ENCODE assay signal across 20 cellular contexts in genomic region chr14:20792561-20792960, GRCh38. TPM values are rescaled to one million over a fixed set of nuclear protein-coding genes. Genes with fewer than 3 reads are reported as not detected.
"Had no signal": no experiment of that assay in that cellular context is flagged by ENCODE, and none has a peak within 500 bp of the region (broad histone marks: within the 10 kb centered on the region; RNA-seq: fewer than 3 reads in every experiment).

No MANE protein-coding gene starts in this region.

RNA-seq across cellular contexts. Expression of gene RNASE1, which starts 10.1 kb away (rescaled TPM):
- total RNA-seq: activated CD4-positive, alpha-beta memory T cell treated with anti-CD3 and anti-CD28 coated beads, Interleukin-2, amount 10 ng/mL, durations not matched to agents 7 days and 5 days; activated CD4-positive, alpha-beta T cell treated with anti-CD3 and anti-CD28 coated beads for 36 hours; activated CD4-positive, alpha-beta T cell treated with anti-CD3 and anti-CD28 coated beads, Interleukin-2, amount 10 ng/mL, durations not matched to agents 7 days and 5 days; activated CD8-positive, alpha-beta memory T cell treated with anti-CD3 and anti-CD28 coated beads, Interleukin-2, amount 10 ng/mL, durations not matched to agents 7 days and 5 days; activated CD8-positive, alpha-beta T cell treated with anti-CD3 and anti-CD28 coated beads, Interleukin-2, amount 10 ng/mL, durations not matched to agents 7 days and 5 days; activated naive CD4-positive, alpha-beta T cell treated with anti-CD3 and anti-CD28 coated beads for 36 hours; activated naive CD4-positive, alpha-beta T cell treated with anti-CD3 and anti-CD28 coated beads, Interleukin-2, amount 50 U/mL, for 72 hours; activated naive CD8-positive, alpha-beta T cell treated with anti-CD3 and anti-CD28 coated beads for 36 hours; T-helper 1 cell treated with Interleukin-12 subunit alpha and Interleukin-12 subunit beta and Interleukin-4 antibody, amounts not matched to agents 30 ng/mL and 1 ng/mL, for 36 hours; T-helper 17 cell; T-helper 2 cell treated with Interferon-gamma antibody and Interleukin-4, amounts not matched to agents 100 ng/mL and 5 ng/mL, for 36 hours had no signal

RNA-seq across cellular contexts. Expression of gene RNASE6, which starts 11.5 kb away (rescaled TPM):
- total RNA-seq: astrocyte had no signal

RNA-seq across cellular contexts. Expression of gene EDDM3B, which starts 24.4 kb away (rescaled TPM):
- total RNA-seq: activated CD4-positive, alpha-beta memory T cell treated with anti-CD3 and anti-CD28 coated beads, Interleukin-2, amount 10 ng/mL, durations not matched to agents 7 days and 5 days; activated CD4-positive, alpha-beta T cell treated with anti-CD3 and anti-CD28 coated beads for 36 hours; activated CD4-positive, alpha-beta T cell treated with anti-CD3 and anti-CD28 coated beads, Interleukin-2, amount 10 ng/mL, durations not matched to agents 7 days and 5 days; activated CD8-positive, alpha-beta memory T cell treated with anti-CD3 and anti-CD28 coated beads, Interleukin-2, amount 10 ng/mL, durations not matched to agents 7 days and 5 days; activated CD8-positive, alpha-beta T cell treated with anti-CD3 and anti-CD28 coated beads, Interleukin-2, amount 10 ng/mL, durations not matched to agents 7 days and 5 days; activated naive CD4-positive, alpha-beta T cell treated with anti-CD3 and anti-CD28 coated beads for 36 hours; activated naive CD4-positive, alpha-beta T cell treated with anti-CD3 and anti-CD28 coated beads, Interleukin-2, amount 50 U/mL, for 72 hours; activated naive CD8-positive, alpha-beta T cell treated with anti-CD3 and anti-CD28 coated beads for 36 hours; adrenal gland; aorta; astrocyte; body of pancreas; cardiac septum; cerebellum; T-cell; T-helper 1 cell treated with Interleukin-12 subunit alpha and Interleukin-12 subunit beta and Interleukin-4 antibody, amounts not matched to agents 30 ng/mL and 1 ng/mL, for 36 hours; T-helper 17 cell; T-helper 2 cell treated with Interferon-gamma antibody and Interleukin-4, amounts not matched to agents 100 ng/mL and 5 ng/mL, for 36 hours; WTC11 had no signal
- polyA plus RNA-seq: adrenal gland, aorta had no signal

RNA-seq across cellular contexts. Expression of gene EDDM3A, which starts 46.9 kb away (rescaled TPM):
- total RNA-seq: activated CD4-positive, alpha-beta memory T cell treated with anti-CD3 and anti-CD28 coated beads, Interleukin-2, amount 10 ng/mL, durations not matched to agents 7 days and 5 days; activated CD4-positive, alpha-beta T cell treated with anti-CD3 and anti-CD28 coated beads for 36 hours; activated CD4-positive, alpha-beta T cell treated with anti-CD3 and anti-CD28 coated beads, Interleukin-2, amount 10 ng/mL, durations not matched to agents 7 days and 5 days; activated CD8-positive, alpha-beta memory T cell treated with anti-CD3 and anti-CD28 coated beads, Interleukin-2, amount 10 ng/mL, durations not matched to agents 7 days and 5 days; activated CD8-positive, alpha-beta T cell treated with anti-CD3 and anti-CD28 coated beads, Interleukin-2, amount 10 ng/mL, durations not matched to agents 7 days and 5 days; activated naive CD4-positive, alpha-beta T cell treated with anti-CD3 and anti-CD28 coated beads for 36 hours; activated naive CD4-positive, alpha-beta T cell treated with anti-CD3 and anti-CD28 coated beads, Interleukin-2, amount 50 U/mL, for 72 hours; activated naive CD8-positive, alpha-beta T cell treated with anti-CD3 and anti-CD28 coated beads for 36 hours; adrenal gland; aorta; astrocyte; body of pancreas; breast epithelium; cardiac septum; cerebellum; T-cell; T-helper 1 cell treated with Interleukin-12 subunit alpha and Interleukin-12 subunit beta and Interleukin-4 antibody, amounts not matched to agents 30 ng/mL and 1 ng/mL, for 36 hours; T-helper 17 cell; T-helper 2 cell treated with Interferon-gamma antibody and Interleukin-4, amounts not matched to agents 100 ng/mL and 5 ng/mL, for 36 hours had no signal
- polyA plus RNA-seq: adrenal gland, aorta had no signal
